1 cellular context compared by ENCODE assay signal in the genomic region with DNA sequence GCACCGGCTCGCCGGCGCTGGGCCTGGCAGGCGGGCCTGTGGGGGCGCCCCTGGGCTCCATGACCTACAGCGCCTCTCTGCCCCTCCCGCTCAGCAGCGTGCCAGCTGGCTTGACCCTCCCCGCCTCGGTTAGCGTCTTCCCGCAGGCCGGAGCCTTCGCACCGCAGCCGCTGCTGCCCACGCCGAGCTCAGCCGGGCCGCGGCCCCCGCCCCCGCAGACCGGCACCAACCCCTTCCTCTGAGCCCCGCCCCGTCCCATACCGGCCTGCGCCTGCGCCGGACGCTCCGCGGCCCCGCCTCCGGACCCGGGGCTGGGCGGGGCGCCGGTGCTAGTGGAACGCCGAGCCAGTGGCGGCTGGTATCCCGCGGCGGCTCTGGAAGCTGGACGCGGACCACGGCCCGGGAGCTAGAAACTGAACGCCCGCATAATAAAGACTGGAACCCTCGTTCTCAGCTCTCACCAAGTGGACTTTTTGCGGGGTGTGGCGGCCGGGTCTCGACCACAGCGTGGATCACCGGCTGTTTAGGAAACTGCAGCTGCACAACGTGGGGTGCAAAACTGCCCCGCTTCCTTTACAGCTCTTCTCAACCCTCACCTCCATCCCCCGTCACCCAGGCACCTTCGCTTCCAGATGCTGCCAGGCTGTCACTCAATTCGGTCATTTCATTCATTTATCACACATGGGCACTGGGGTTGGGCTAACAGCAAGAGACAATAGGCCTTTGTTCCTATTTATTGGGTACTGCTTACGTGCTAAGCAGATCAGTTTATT.
A peak's percentile ranks its signal among the peaks of the same experiment; 100 is the strongest.
TF ChIP-seq lines count a peak whose summit lies in the region.

No MANE protein-coding gene starts in this region.

TF ChIP-seq in HepG2, 621 proteins besides CTCF, POLR2A, EP300 and RAD21 (continued from another document):
- TF ChIP-seq, protein P1, sequence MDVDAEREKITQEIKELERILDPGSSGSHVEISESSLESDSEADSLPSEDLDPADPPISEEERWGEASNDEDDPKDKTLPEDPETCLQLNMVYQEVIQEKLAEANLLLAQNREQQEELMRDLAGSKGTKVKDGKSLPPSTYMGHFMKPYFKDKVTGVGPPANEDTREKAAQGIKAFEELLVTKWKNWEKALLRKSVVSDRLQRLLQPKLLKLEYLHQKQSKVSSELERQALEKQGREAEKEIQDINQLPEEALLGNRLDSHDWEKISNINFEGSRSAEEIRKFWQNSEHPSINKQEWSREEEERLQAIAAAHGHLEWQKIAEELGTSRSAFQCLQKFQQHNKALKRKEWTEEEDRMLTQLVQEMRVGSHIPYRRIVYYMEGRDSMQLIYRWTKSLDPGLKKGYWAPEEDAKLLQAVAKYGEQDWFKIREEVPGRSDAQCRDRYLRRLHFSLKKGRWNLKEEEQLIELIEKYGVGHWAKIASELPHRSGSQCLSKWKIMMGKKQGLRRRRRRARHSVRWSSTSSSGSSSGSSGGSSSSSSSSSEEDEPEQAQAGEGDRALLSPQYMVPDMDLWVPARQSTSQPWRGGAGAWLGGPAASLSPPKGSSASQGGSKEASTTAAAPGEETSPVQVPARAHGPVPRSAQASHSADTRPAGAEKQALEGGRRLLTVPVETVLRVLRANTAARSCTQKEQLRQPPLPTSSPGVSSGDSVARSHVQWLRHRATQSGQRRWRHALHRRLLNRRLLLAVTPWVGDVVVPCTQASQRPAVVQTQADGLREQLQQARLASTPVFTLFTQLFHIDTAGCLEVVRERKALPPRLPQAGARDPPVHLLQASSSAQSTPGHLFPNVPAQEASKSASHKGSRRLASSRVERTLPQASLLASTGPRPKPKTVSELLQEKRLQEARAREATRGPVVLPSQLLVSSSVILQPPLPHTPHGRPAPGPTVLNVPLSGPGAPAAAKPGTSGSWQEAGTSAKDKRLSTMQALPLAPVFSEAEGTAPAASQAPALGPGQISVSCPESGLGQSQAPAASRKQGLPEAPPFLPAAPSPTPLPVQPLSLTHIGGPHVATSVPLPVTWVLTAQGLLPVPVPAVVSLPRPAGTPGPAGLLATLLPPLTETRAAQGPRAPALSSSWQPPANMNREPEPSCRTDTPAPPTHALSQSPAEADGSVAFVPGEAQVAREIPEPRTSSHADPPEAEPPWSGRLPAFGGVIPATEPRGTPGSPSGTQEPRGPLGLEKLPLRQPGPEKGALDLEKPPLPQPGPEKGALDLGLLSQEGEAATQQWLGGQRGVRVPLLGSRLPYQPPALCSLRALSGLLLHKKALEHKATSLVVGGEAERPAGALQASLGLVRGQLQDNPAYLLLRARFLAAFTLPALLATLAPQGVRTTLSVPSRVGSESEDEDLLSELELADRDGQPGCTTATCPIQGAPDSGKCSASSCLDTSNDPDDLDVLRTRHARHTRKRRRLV (CRISPR knock-in tag; IDR thresholded peaks at IDR 0.05) = no peak
- TF ChIP-seq SNAPC2 (CRISPR knock-in tag; IDR thresholded peaks at IDR 0.05) = peak; percentile 60; the same call in 1 of the 2 replicates
- TF ChIP-seq ZNF780A (CRISPR knock-in tag; IDR thresholded peaks at IDR 0.05) = 0 out of 2 replicates have a peak, but pooled peaks have one; percentile 33
- TF ChIP-seq, protein P2, sequence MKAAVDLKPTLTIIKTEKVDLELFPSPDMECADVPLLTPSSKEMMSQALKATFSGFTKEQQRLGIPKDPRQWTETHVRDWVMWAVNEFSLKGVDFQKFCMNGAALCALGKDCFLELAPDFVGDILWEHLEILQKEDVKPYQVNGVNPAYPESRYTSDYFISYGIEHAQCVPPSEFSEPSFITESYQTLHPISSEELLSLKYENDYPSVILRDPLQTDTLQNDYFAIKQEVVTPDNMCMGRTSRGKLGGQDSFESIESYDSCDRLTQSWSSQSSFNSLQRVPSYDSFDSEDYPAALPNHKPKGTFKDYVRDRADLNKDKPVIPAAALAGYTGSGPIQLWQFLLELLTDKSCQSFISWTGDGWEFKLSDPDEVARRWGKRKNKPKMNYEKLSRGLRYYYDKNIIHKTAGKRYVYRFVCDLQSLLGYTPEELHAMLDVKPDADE (CRISPR knock-in tag; IDR thresholded peaks at IDR 0.05) = peak; percentile 94; the same call in 1 of the 2 replicates
- TF ChIP-seq TMF1 (CRISPR knock-in tag; IDR thresholded peaks at IDR 0.05; ENCODE audit: low read depth) = no peak; the same call in none of the 2 replicates
- peak; percentile 56; the same call in 1 of the 2 replicates for TF ChIP-seq GFI1 (CRISPR knock-in tag; IDR thresholded peaks at IDR 0.05; ENCODE audit: borderline replicate concordance)
- TF ChIP-seq HDAC2 (CRISPR knock-in tag; IDR thresholded peaks at IDR 0.05) = no peak
- no peak for TF ChIP-seq ZMYM2 (CRISPR knock-in tag; IDR thresholded peaks at IDR 0.05)
- TF ChIP-seq PHF8 (CRISPR knock-in tag; IDR thresholded peaks at IDR 0.05) = peak; percentile 82
- TF ChIP-seq MTA1 (CRISPR knock-in tag; IDR thresholded peaks at IDR 0.05; ENCODE audit: borderline replicate concordance) = peak; percentile 67; the same call in 1 of the 2 replicates
